Comparison of ENCODE assay signal across 8 cellular contexts in genomic region chr5:91280942-91281269, GRCh38.
A peak's percentile ranks its signal among the peaks of the same experiment; 100 is the strongest.
DNase-seq lines count a peak whose midpoint lies in the region; ATAC-seq, FAIRE-seq and TF ChIP-seq lines count a peak whose summit lies in the region.

No MANE protein-coding gene starts in this region.

- H3K36me3 Mint-ChIP-seq in nephron progenitor cell (ENCODE audit: low read depth), result peaks cover 6% of the 10 kb centered on the region

- DNase-seq in NCI-H146 treated with DMSO at 0.1 percent for 48 hours (lab: John Stamatoyannopoulos, UW; ENCODE audit: unreplicated experiment) (peak; percentile 36), NCI-H146 (lab: John Stamatoyannopoulos, UW) (no peak), choroid plexus epithelial cell (ENCODE audit: low read depth) (no peak), nephron progenitor cell (no peak), GM12891 (ENCODE audit: insufficient read length, low spot score) (no peak), epidermal melanocyte (ENCODE audit: insufficient read length, low spot score) (no peak)

- H3K4me1 ChIP-seq in HUES6 (ENCODE audit: control insufficient read depth, insufficient read depth, low read length), result peaks cover 12% of the 10 kb centered on the region; the same call in 1 of the 2 replicates

- no peak for ATAC-seq in HG03469 (IDR thresholded peaks at IDR 0.05; ENCODE audit: unreplicated experiment)

- H3K27me3 ChIP-seq in HUES6 (ENCODE audit: control insufficient read depth, insufficient read depth, low read length), result no peaks in the 10 kb centered on the region

- no peak for FAIRE-seq in GM12891 (lab: Jason Lieb, UNC)

- peaks cover 16% of the 10 kb centered on the region for H3K9me3 ChIP-seq in HUES6 (ENCODE audit: control insufficient read depth, insufficient read depth, low read depth, low read length)

- H3K27ac Mint-ChIP-seq in nephron progenitor cell, result peak overlapping the region; percentile 36

- H3K4me3 ChIP-seq in HUES6 (ENCODE audit: low read depth, low read length) (peak overlapping the region; percentile 88), choroid plexus epithelial cell (ENCODE audit: low read depth, low read length) (peak overlapping the region; percentile 61)

- no peaks in the 10 kb centered on the region for H3K27me3 Mint-ChIP-seq in nephron progenitor cell (ENCODE audit: low read depth, poor library complexity)

- H3K36me3 ChIP-seq in HUES6 (ENCODE audit: control insufficient read depth, insufficient read depth, low read length), result no peaks in the 10 kb centered on the region

- H3K4me3 Mint-ChIP-seq in nephron progenitor cell, result peak overlapping the region; percentile 92

- no peak for TF ChIP-seq CTCF in choroid plexus epithelial cell (conservative IDR thresholded peaks at IDR 0.05; ENCODE audit: low read depth, low read length)
- no peak for TF ChIP-seq CTCF in nephron progenitor cell (IDR thresholded peaks at IDR 0.05)

- H3K27ac ChIP-seq in HUES6 (ENCODE audit: low read depth, low read length), result no peak overlapping the region; the same call in 1 of the 2 replicates

- H3K4me1 Mint-ChIP-seq in nephron progenitor cell, result peaks cover 27% of the 10 kb centered on the region

- H3K9me3 Mint-ChIP-seq in nephron progenitor cell, result peaks cover 14% of the 10 kb centered on the region

- no peak for TF ChIP-seq POLR2A in GM12891 (IDR thresholded peaks at IDR 0.05; ENCODE audit: low read depth, low read length)

- H3K9ac ChIP-seq in HUES6 (ENCODE audit: low read length), result peak overlapping the region; percentile 93

TF ChIP-seq in GM12891, 5 proteins besides CTCF, POLR2A, EP300 and RAD21:
- no peak for TF ChIP-seq PAX5 (IDR thresholded peaks at IDR 0.05; ENCODE audit: insufficient read depth, low read length, severe bottlenecking)
- TF ChIP-seq TAF1 (IDR thresholded peaks at IDR 0.05; ENCODE audit: low read depth, low read length), result no peak
